Comparison of ENCODE assay signal across 8 cellular contexts in the genomic region with DNA sequence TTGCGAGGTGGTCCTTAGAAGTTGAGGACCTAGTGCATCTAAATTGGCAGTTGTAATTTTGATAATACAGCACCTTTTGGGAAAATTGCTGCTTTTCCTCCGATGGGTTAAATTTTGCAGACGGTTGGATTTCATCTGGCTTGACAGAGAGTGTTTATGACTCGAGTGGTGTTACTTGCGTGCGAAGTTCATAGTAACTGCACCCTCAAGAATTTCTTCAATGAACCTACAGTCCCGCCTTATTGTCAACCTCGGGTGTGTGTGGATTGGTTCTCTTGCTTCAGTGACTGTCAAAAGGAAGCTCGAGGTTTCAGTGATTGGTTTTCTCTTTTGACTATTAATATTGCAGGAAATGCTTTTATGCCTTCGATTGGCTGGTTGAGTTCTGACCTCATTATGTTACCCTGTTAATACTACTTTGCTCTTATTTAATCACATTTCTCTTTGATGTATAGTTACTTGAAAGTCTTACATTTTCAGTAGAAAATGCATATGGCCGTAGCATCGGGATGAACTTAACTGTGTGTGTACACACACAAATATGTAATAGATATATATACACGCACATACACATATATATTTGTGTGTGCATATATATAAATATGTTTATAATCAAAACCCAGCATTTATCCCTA. TPM values are rescaled to one million over a fixed set of nuclear protein-coding genes. Genes with fewer than 3 reads are reported as not detected.
DNase-seq lines count a peak whose midpoint lies in the region; ATAC-seq and TF ChIP-seq lines count a peak whose summit lies in the region.

No MANE protein-coding gene starts in this region.

- H3K27ac ChIP-seq in breast epithelium = peak overlapping the region; percentile 98 to 99

- intact Hi-C loops in breast epithelium (cut with DNase I; ENCODE audit: low total_unique reads) = no loop called here

- no peak for TF ChIP-seq CTCF in breast epithelium (IDR thresholded peaks at IDR 0.05)

- TF ChIP-seq POLR2A in breast epithelium (IDR thresholded peaks at IDR 0.05) = no peak

- no peaks in the 10 kb centered on the region for H3K4me1 ChIP-seq in breast epithelium

- peak overlapping the region; percentile 87 to 97 (median 92) for H3K4me3 ChIP-seq in breast epithelium

- ATAC-seq in HG02852 (IDR thresholded peaks at IDR 0.05; ENCODE audit: unreplicated experiment) = peak; percentile 48

- no peaks in the 10 kb centered on the region for H3K9me3 ChIP-seq in breast epithelium

- H3K36me3 ChIP-seq in breast epithelium = no peaks in the 10 kb centered on the region

- no peaks in the 10 kb centered on the region for H3K27me3 ChIP-seq in breast epithelium

- peak; percentile 19 to 49 for DNase-seq in SHP77 (lab: John Stamatoyannopoulos, UW)
- no peak for DNase-seq in SHP77 treated with DMSO at 0.1 percent for 48 hours (lab: John Stamatoyannopoulos, UW)
- DNase-seq in NCI-H1436 (lab: John Stamatoyannopoulos, UW) = peak; percentile 67
- peak; percentile 67 for DNase-seq in T-helper 22 cell (ENCODE audit: low read depth)
- peak in 1 of 2 donors; percentile 43 for DNase-seq in breast epithelium (ENCODE audit: low spot score in 2 of 2)
- DNase-seq in inferior parietal cortex (ENCODE audit: extremely low spot score) = peak; percentile 75
- peak; percentile 28 for DNase-seq in stimulated activated CD4-positive, alpha-beta T cell treated with anti-CD3 and anti-CD28 coated beads, Interleukin-12 subunit alpha, Interleukin-12 subunit beta, amount 100 ng/mL, for 24 hours (ENCODE audit: low read depth in 2 of 2)

RNA-seq across cellular contexts. Expression of gene EPC2, which starts 1.5 kb away (rescaled TPM):
- total RNA-seq in breast epithelium = 10 to 100 TPM; 30.5 to 58.5 (median 44.2) TPM
